Comparison of ENCODE assay signal across 9 cellular contexts in the genomic region with DNA sequence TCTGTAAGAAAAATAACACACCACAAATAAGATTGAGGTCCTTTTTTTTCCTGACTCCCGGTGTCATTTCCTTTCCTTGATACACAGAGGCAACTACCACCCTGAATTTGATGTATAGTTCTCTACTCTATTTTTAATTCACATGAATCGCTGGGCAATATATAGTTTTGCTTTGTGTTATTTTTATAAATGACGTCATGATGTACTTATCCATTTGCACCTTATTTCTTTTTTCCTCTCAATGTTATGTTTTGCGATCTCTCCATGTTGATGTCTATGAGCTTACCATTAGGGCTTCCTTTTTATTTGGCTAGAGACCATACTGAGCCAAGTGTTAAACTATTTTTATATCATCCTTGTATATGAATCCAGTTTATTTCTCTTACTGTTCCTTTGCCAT.
"Had no signal": no experiment of that assay in that cellular context is flagged by ENCODE, and none has a peak within 500 bp of the region (broad histone marks: within the 10 kb centered on the region; RNA-seq: fewer than 3 reads in every experiment).

No MANE protein-coding gene starts in this region.

- H3K9ac ChIP-seq: KMS-11 had no signal

- H3K9me3 ChIP-seq: HAP-1 had no signal

- ATAC-seq: HCT116 had no signal

- H3K4me3 ChIP-seq: HAP-1 had no signal

- H3K4me2 ChIP-seq: KMS-11 had no signal

- H3K4me1 ChIP-seq: HAP-1 had no signal

- H3K27ac ChIP-seq: HL-60, KMS-11 had no signal

- DNase-seq: GOT3, H7, IMR-90, Karpas-422, KBM-7 had no signal

- H3K36me3 ChIP-seq: HAP-1 had no signal
